Comparison of ENCODE assay signal across 1 cellular context in genomic region chr6:27902335-27903314, GRCh38.
TF ChIP-seq lines count a peak whose summit lies in the region.

No MANE protein-coding gene starts in this region.

TF ChIP-seq in GM23338, 12 proteins besides CTCF, POLR2A, EP300 and RAD21 (continued from another document):
- TF ChIP-seq ZNF462 (CRISPR knock-in tag; IDR thresholded peaks at IDR 0.05) (no peak), EZH2phosphoT487 (IDR thresholded peaks at IDR 0.05; ENCODE audit: unreplicated experiment) (no peak), STAT1 (IDR thresholded peaks at IDR 0.05; ENCODE audit: unreplicated experiment) (no peak), REST (IDR thresholded peaks at IDR 0.05; ENCODE audit: unreplicated experiment) (no peak)
